1 cellular context compared by ENCODE assay signal in the genomic region with DNA sequence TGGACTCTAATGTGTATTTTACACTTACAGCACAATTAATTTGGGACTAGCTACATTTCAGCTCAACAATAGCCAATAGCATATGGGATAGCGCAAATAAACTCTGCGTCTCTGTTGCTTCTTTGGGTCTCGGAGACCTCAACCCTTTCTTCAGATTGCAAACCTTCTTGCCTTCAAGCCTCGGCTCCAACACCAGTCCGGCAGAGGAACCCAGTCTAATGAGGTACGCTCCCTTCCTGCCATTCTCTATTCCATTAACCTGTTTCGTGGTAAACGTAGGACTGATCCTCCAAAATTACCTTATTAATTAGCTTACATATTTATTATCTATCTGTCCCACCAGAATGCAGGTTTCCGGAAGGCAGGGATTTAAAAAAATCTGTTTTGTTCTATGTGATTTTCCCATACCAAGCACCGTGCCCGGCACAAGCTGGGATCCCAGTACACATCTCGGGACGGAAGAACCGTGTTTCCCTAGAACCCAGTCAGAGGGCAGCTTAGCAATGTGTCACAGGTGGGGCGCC.
TF ChIP-seq lines count a peak whose summit lies in the region.

No MANE protein-coding gene starts in this region.

TF ChIP-seq in GM23338, 12 proteins besides CTCF, POLR2A, EP300 and RAD21 (continued from another document):
- TF ChIP-seq ZNF462 (CRISPR knock-in tag; IDR thresholded peaks at IDR 0.05): no peak
